9 cellular contexts compared by ENCODE assay signal in genomic region chr3:8667429-8668091, GRCh38. TPM values are rescaled to one million over a fixed set of nuclear protein-coding genes. Genes with fewer than 3 reads are reported as not detected.
"Had no signal": no experiment of that assay in that cellular context is flagged by ENCODE, and none has a peak within 500 bp of the region (broad histone marks: within the 10 kb centered on the region; RNA-seq: fewer than 3 reads in every experiment).

No MANE protein-coding gene starts in this region.

- H3K9ac ChIP-seq: GM23248 had no signal

- ATAC-seq: HCT116 had no signal

- H3K4me3 ChIP-seq: GM23248, HAP-1 had no signal

- H3K27ac ChIP-seq: GM23248, HL-60 had no signal

- H3K9me3 ChIP-seq: HAP-1 had no signal

- H2AFZ ChIP-seq: GM23248 had no signal

- H3K4me1 ChIP-seq: HAP-1 had no signal

- DNase-seq: GOT3, H7, HFFc6, KG1 had no signal

- H3K36me3 ChIP-seq: HAP-1 had no signal

RNA-seq across cellular contexts. Expression of gene SSUH2, which starts 23.0 kb away (rescaled TPM):
- polyA plus RNA-seq: IgD-negative memory B cell had no signal
